ENCODE assay signal across 27 cellular contexts in the genomic region with DNA sequence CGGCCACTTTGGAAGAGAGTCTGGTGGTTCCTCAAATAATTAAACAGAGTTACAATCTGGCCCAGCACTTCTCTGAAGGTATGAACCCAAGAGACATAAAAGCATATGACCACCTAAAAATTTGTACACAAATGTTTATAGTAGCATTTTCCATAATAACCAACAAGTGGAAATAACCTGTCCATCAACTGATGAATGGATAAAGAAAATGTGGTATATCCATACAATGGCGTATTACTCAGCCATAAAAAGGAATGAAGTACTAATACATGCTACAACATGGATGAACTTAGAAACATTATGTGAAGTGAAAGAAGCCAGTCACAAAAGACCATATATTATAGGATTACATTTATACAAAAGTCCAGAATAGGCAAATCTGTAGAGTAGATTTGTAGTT.
"Had no signal": no experiment of that assay in that cellular context is flagged by ENCODE, and none has a peak within 500 bp of the region (broad histone marks: within the 10 kb centered on the region; RNA-seq: fewer than 3 reads in every experiment).

No MANE protein-coding gene starts in this region.

- H2AFZ ChIP-seq: hepatocyte had no signal

- H3K4me1 ChIP-seq: colonic mucosa, heart left ventricle, heart right ventricle had no signal

- H3K36me3 ChIP-seq: colonic mucosa, esophagus muscularis mucosa, esophagus squamous epithelium, gastrocnemius medialis, gastroesophageal sphincter, heart left ventricle, heart right ventricle had no signal

- ATAC-seq: effector memory CD8-positive, alpha-beta T cell; esophagus mucosa; foreskin keratinocyte; gastrocnemius medialis; gastroesophageal sphincter; heart left ventricle; heart right ventricle had no signal

- H3K27ac ChIP-seq: colonic mucosa, coronary artery, dorsolateral prefrontal cortex, epithelial cell of prostate, esophagus muscularis mucosa, foreskin keratinocyte, gastrocnemius medialis, gastroesophageal sphincter, heart left ventricle, heart right ventricle, hepatocyte had no signal

- DNase-seq: cortex of kidney; dermis blood vessel endothelial cell; dorsolateral prefrontal cortex; effector CD4-positive, alpha-beta T cell; effector CD8-positive, alpha-beta T cell; effector memory CD4-positive, alpha-beta T cell; effector memory CD8-positive, alpha-beta T cell; endodermal cell; erythroblast; esophagus squamous epithelium; foreskin fibroblast; foreskin keratinocyte; foreskin melanocyte; gastrocnemius medialis; glutamatergic neuron; heart left ventricle; heart right ventricle had no signal

- H3K4me3 ChIP-seq: colonic mucosa, coronary artery, dorsolateral prefrontal cortex, esophagus muscularis mucosa, esophagus squamous epithelium, gastrocnemius medialis, gastroesophageal sphincter, heart left ventricle, heart right ventricle, hepatocyte had no signal

- H3K79me2 ChIP-seq: hepatocyte had no signal

- H3K4me2 ChIP-seq: hepatocyte had no signal

- H3K27me3 ChIP-seq: colonic mucosa, dorsolateral prefrontal cortex, esophagus muscularis mucosa, esophagus squamous epithelium, foreskin keratinocyte, gastrocnemius medialis, gastroesophageal sphincter, heart left ventricle, heart right ventricle, hepatocyte had no signal

- H3K9me3 ChIP-seq: colonic mucosa, esophagus muscularis mucosa, esophagus squamous epithelium, gastrocnemius medialis, gastroesophageal sphincter had no signal

- FAIRE-seq: endometrium, endothelial cell of umbilical vein, frontal cortex had no signal
